In the genomic region with DNA sequence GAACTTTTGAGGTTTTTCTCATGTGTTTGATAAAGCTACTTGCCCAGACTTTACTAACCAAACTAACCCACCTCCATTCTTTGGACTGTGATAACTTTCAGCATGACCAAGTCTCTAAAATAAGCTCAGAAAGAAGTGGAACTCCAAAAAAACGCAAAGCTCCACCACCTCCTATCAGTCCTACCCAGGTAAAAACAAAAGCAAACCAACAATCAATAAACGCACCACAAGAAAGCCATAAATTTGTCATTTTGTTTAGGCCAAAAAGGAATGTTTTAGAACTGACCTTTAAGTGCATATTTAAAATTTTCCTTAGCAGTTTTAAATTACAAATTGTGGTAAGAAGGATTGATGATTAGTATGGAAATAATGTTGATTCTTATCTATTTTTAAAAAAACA, we compare ENCODE assay signal across 21 cellular contexts. TPM values are rescaled to one million over a fixed set of nuclear protein-coding genes. Genes with fewer than 3 reads are reported as not detected.
DNase-seq lines count a peak whose midpoint lies in the region; ATAC-seq, FAIRE-seq and TF ChIP-seq lines count a peak whose summit lies in the region.
"Had no signal": no experiment of that assay in that cellular context is flagged by ENCODE, and none has a peak within 500 bp of the region (broad histone marks: within the 10 kb centered on the region; RNA-seq: fewer than 3 reads in every experiment).

No MANE protein-coding gene starts in this region.

- H3K27ac Mint-ChIP-seq in GM23338: peak overlapping the region; percentile 21; the same call in 1 of the 2 replicates
- H3K27ac Mint-ChIP-seq in chondrocyte (ENCODE audit: unreplicated experiment): peak overlapping the region; percentile 79
- H3K27ac Mint-ChIP-seq in progenitor cell of endocrine pancreas: peak overlapping the region; percentile 56
- H3K27ac Mint-ChIP-seq: CD14-positive monocyte; CD4-positive, alpha-beta memory T cell; IgD-negative memory B cell had no signal

- H3K27me3 Mint-ChIP-seq in GM23338 (ENCODE audit: insufficient read depth, low read depth, poor library complexity): no peaks in the 10 kb centered on the region
- H3K27me3 Mint-ChIP-seq in chondrocyte (ENCODE audit: low read depth): no peaks in the 10 kb centered on the region
- no peaks in the 10 kb centered on the region for H3K27me3 Mint-ChIP-seq in progenitor cell of endocrine pancreas
- H3K27me3 Mint-ChIP-seq: IgD-negative memory B cell had no signal

- H3K4me3 Mint-ChIP-seq in GM23338 (no peak overlapping the region), chondrocyte (ENCODE audit: unreplicated experiment) (no peak overlapping the region), progenitor cell of endocrine pancreas (ENCODE audit: low read depth) (no peak overlapping the region)
- H3K4me3 Mint-ChIP-seq: CD14-positive monocyte; CD4-positive, alpha-beta memory T cell had no signal

- H3K9me2 ChIP-seq in GM23338 (ENCODE audit: insufficient read depth): no peaks in the 10 kb centered on the region

- peaks cover 38% of the 10 kb centered on the region; the same call in 1 of the 2 replicates for H3K36me3 ChIP-seq in GM23338 (ENCODE audit: insufficient read depth)
- H3K36me3 ChIP-seq: HAP-1 had no signal

- peaks cover under 1% of the 10 kb centered on the region; the same call in 2 of the 3 replicates for H3K4me1 Mint-ChIP-seq in GM23338
- peaks cover 73% of the 10 kb centered on the region for H3K4me1 Mint-ChIP-seq in chondrocyte (ENCODE audit: low read depth)
- peaks cover 4% of the 10 kb centered on the region for H3K4me1 Mint-ChIP-seq in progenitor cell of endocrine pancreas (ENCODE audit: low read depth)
- H3K4me1 Mint-ChIP-seq: CD14-positive monocyte; CD4-positive, alpha-beta memory T cell; IgD-negative memory B cell had no signal

- H3K4me3 ChIP-seq in GM23338: no peak overlapping the region
- H3K4me3 ChIP-seq: BLaER1, GM12878, HAP-1 had no signal

- peak; percentile 50 for FAIRE-seq in RCC 7860 (lab: Jason Lieb, UNC)
- FAIRE-seq: GM12878 had no signal

- no peaks in the 10 kb centered on the region for H3K9me3 Mint-ChIP-seq in GM23338
- H3K9me3 Mint-ChIP-seq in chondrocyte (ENCODE audit: low read depth): no peaks in the 10 kb centered on the region
- H3K9me3 Mint-ChIP-seq in progenitor cell of endocrine pancreas (ENCODE audit: low read depth): no peaks in the 10 kb centered on the region
- H3K9me3 Mint-ChIP-seq: CD14-positive monocyte; CD4-positive, alpha-beta memory T cell; IgD-negative memory B cell had no signal

- H2AFZ ChIP-seq in GM23338: no peak overlapping the region

- H3K36me3 Mint-ChIP-seq in GM23338 (ENCODE audit: low read depth) (peaks cover 39% of the 10 kb centered on the region; the same call in 2 of the 3 replicates), chondrocyte (ENCODE audit: low read depth) (peaks cover 14% of the 10 kb centered on the region), progenitor cell of endocrine pancreas (ENCODE audit: insufficient read depth) (peaks cover 14% of the 10 kb centered on the region)
- H3K36me3 Mint-ChIP-seq: CD14-positive monocyte; CD4-positive, alpha-beta memory T cell; IgD-negative memory B cell had no signal

- H4K20me1 ChIP-seq in GM23338 (replicated peaks; ENCODE audit: insufficient read depth): no peaks in the 10 kb centered on the region
- H4K20me1 ChIP-seq: BLaER1 had no signal

- TF ChIP-seq CTCF in GM23338 (conservative IDR thresholded peaks at IDR 0.05; ENCODE audit: low read depth in 2 of 2): no peak
- TF ChIP-seq CTCF in chondrocyte (IDR thresholded peaks at IDR 0.05): no peak
- no peak for TF ChIP-seq CTCF in progenitor cell of endocrine pancreas (IDR thresholded peaks at IDR 0.05; ENCODE audit: unreplicated experiment)

- no peak overlapping the region for H3K4me2 ChIP-seq in GM23338
- H3K4me2 ChIP-seq: BLaER1 had no signal

- H3K27me3 ChIP-seq in GM23338 (ENCODE audit: insufficient read depth): no peaks in the 10 kb centered on the region
- H3K27me3 ChIP-seq: BLaER1 had no signal

- H3K27ac ChIP-seq in GM23338 (ENCODE audit: low read depth): peak overlapping the region; percentile 46; the same call in 1 of the 2 replicates
- H3K27ac ChIP-seq: BLaER1, HL-60 had no signal

- no peak for ATAC-seq in GM23338
- no peak for ATAC-seq in HG03175 (IDR thresholded peaks at IDR 0.05; ENCODE audit: unreplicated experiment)
- ATAC-seq in GM21526 (IDR thresholded peaks at IDR 0.05; ENCODE audit: low FRiP score, unreplicated experiment): no peak
- ATAC-seq: GM12878 had no signal

- no peaks in the 10 kb centered on the region for H3K4me1 ChIP-seq in GM23338 (ENCODE audit: insufficient read depth)
- H3K4me1 ChIP-seq: BLaER1 had no signal

- H3F3A ChIP-seq in GM23338 (replicated peaks; ENCODE audit: low read depth): no peaks in the 10 kb centered on the region

- DNase-seq in GM23338 (ENCODE audit: low spot score): no peak
- DNase-seq in RCC 7860 (ENCODE audit: low spot score): no peak
- DNase-seq in chondrocyte (ENCODE audit: low spot score): no peak
- no peak for DNase-seq in progenitor cell of endocrine pancreas (ENCODE audit: low spot score, unreplicated experiment)
- DNase-seq in hepatic stellate cell (ENCODE audit: low spot score): no peak
- DNase-seq: 8988T; Calu3; CD4-positive, alpha-beta memory T cell; DND-41; EL had no signal

- no peaks in the 10 kb centered on the region; the same call in 1 of the 2 replicates for H3K79me2 ChIP-seq in GM23338 (replicated peaks; ENCODE audit: insufficient read depth)

TF ChIP-seq in GM23338, 12 proteins besides CTCF, POLR2A, EP300 and RAD21:
- TF ChIP-seq JUNB (IDR thresholded peaks at IDR 0.05; ENCODE audit: unreplicated experiment) (no peak), EZH2phosphoT487 (IDR thresholded peaks at IDR 0.05; ENCODE audit: unreplicated experiment) (no peak), POLR2AphosphoS5 (IDR thresholded peaks at IDR 0.05; ENCODE audit: low read depth) (no peak), EZH2 (IDR thresholded peaks at IDR 0.05; ENCODE audit: low read depth, unreplicated experiment) (no peak), STAT1 (IDR thresholded peaks at IDR 0.05; ENCODE audit: unreplicated experiment) (no peak), ZNF331 (CRISPR knock-in tag; IDR thresholded peaks at IDR 0.05; ENCODE audit: low read depth) (no peak), ZNF114 (CRISPR knock-in tag; IDR thresholded peaks at IDR 0.05) (no peak)
- TF ChIP-seq, protein P1, sequence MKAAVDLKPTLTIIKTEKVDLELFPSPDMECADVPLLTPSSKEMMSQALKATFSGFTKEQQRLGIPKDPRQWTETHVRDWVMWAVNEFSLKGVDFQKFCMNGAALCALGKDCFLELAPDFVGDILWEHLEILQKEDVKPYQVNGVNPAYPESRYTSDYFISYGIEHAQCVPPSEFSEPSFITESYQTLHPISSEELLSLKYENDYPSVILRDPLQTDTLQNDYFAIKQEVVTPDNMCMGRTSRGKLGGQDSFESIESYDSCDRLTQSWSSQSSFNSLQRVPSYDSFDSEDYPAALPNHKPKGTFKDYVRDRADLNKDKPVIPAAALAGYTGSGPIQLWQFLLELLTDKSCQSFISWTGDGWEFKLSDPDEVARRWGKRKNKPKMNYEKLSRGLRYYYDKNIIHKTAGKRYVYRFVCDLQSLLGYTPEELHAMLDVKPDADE (IDR thresholded peaks at IDR 0.05): no peak
- TF ChIP-seq, protein P2, sequence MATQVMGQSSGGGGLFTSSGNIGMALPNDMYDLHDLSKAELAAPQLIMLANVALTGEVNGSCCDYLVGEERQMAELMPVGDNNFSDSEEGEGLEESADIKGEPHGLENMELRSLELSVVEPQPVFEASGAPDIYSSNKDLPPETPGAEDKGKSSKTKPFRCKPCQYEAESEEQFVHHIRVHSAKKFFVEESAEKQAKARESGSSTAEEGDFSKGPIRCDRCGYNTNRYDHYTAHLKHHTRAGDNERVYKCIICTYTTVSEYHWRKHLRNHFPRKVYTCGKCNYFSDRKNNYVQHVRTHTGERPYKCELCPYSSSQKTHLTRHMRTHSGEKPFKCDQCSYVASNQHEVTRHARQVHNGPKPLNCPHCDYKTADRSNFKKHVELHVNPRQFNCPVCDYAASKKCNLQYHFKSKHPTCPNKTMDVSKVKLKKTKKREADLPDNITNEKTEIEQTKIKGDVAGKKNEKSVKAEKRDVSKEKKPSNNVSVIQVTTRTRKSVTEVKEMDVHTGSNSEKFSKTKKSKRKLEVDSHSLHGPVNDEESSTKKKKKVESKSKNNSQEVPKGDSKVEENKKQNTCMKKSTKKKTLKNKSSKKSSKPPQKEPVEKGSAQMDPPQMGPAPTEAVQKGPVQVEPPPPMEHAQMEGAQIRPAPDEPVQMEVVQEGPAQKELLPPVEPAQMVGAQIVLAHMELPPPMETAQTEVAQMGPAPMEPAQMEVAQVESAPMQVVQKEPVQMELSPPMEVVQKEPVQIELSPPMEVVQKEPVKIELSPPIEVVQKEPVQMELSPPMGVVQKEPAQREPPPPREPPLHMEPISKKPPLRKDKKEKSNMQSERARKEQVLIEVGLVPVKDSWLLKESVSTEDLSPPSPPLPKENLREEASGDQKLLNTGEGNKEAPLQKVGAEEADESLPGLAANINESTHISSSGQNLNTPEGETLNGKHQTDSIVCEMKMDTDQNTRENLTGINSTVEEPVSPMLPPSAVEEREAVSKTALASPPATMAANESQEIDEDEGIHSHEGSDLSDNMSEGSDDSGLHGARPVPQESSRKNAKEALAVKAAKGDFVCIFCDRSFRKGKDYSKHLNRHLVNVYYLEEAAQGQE (IDR thresholded peaks at IDR 0.05; ENCODE audit: unreplicated experiment): no peak

RNA-seq across cellular contexts. Expression of a gene that starts 25.5 kb away (rescaled TPM):
- 2.2 and 3.6 TPM in 2 replicates for total RNA-seq in GM23338 (2014; rRNA removed; shearing (Covaris generic))
- polyA plus RNA-seq in GM23338 (2016; fragmentation: Nextera tagmentation; extraction: Ambion mirVana): 1.1 and 2.3 TPM in 2 replicates
- total RNA-seq in chondrocyte (1.0 TPM in 1 of 3 replicates, not detected in the others), progenitor cell of endocrine pancreas (2.8 and 2.9 TPM in 2 replicates)
- total RNA-seq: G401, H4, HT1080 had no signal
- polyA plus RNA-seq: CD14-positive monocyte; CD4-positive, alpha-beta memory T cell; GM12878; IgD-negative memory B cell had no signal

Comparison
In these comparisons a context has a peak if more than half of its experiments do, and no peak if none do; other contexts are left out.
1. H3K27ac Mint-ChIP-seq: peak in every context shown above with its lines; median percentile 79 in chondrocyte; 56 in progenitor cell of endocrine pancreas; 21 in GM23338.